Comparison of ENCODE assay signal across 17 cellular contexts in genomic region chr6:88616380-88616779, GRCh38.
DNase-seq lines count a peak whose midpoint lies in the region; ATAC-seq and TF ChIP-seq lines count a peak whose summit lies in the region.
"Had no signal": no experiment of that assay in that cellular context is flagged by ENCODE, and none has a peak within 500 bp of the region (broad histone marks: within the 10 kb centered on the region; RNA-seq: fewer than 3 reads in every experiment).

No MANE protein-coding gene starts in this region.

- H3K27me3 ChIP-seq in SU-DHL-6 (ENCODE audit: low read length): no peaks in the 10 kb centered on the region

- H3F3A ChIP-seq in SU-DHL-6 (ENCODE audit: insufficient read depth): peaks cover 96% of the 10 kb centered on the region

- H3K27ac ChIP-seq in SU-DHL-6 (ENCODE audit: low read depth, low read length): peak overlapping the region; percentile 98
- H3K27ac ChIP-seq: parathyroid adenoma had no signal

- peak; percentile 78 for ATAC-seq in GM18511 (IDR thresholded peaks at IDR 0.05; ENCODE audit: unreplicated experiment)
- ATAC-seq in GM21367 (IDR thresholded peaks at IDR 0.05; ENCODE audit: unreplicated experiment): peak; percentile 59
- ATAC-seq in HG02885 (IDR thresholded peaks at IDR 0.05; ENCODE audit: poor library complexity, unreplicated experiment): peak; percentile 64
- ATAC-seq in GM21825 (IDR thresholded peaks at IDR 0.05; ENCODE audit: unreplicated experiment): no peak

- H3K4me3 ChIP-seq in SU-DHL-6 (ENCODE audit: insufficient read depth, low read length, poor library complexity, severe bottlenecking): peak overlapping the region; percentile 16

- H3K9ac ChIP-seq in SU-DHL-6 (ENCODE audit: low read length): peak overlapping the region; percentile 43
- H3K9ac ChIP-seq: parathyroid adenoma had no signal

- peak overlapping the region; percentile 76 for H3K4me2 ChIP-seq in SU-DHL-6 (ENCODE audit: low read depth, low read length, poor library complexity, severe bottlenecking)

- H3K9me3 ChIP-seq in SU-DHL-6 (ENCODE audit: insufficient read depth, low read length): no peaks in the 10 kb centered on the region

- peaks cover 63% of the 10 kb centered on the region for H3K79me2 ChIP-seq in SU-DHL-6 (ENCODE audit: insufficient read depth, low read length)
- H3K79me2 ChIP-seq: parathyroid adenoma had no signal

- DNase-seq in NCI-H2081 treated with DMSO at 0.1 percent for 48 hours (lab: John Stamatoyannopoulos, UW) (no peak), DMS114 treated with DMSO at 0.1 percent for 48 hours (lab: John Stamatoyannopoulos, UW; ENCODE audit: unreplicated experiment) (no peak), hepatic stellate cell (ENCODE audit: low spot score) (no peak)
- DNase-seq: activated gamma-delta T cell, anterior cingulate cortex, erythroblast, GF-D8, H7, kidney glomerular epithelial cell, NCI-H2081, NCI-H69 had no signal

- no peak overlapping the region for H2AFZ ChIP-seq in SU-DHL-6 (ENCODE audit: low read depth, low read length, severe bottlenecking)
- H2AFZ ChIP-seq: parathyroid adenoma had no signal

- no peaks in the 10 kb centered on the region for H4K20me1 ChIP-seq in SU-DHL-6 (ENCODE audit: low read depth, low read length)

- H3K9me2 ChIP-seq in SU-DHL-6 (replicated peaks; ENCODE audit: insufficient read depth, low read length): no peaks in the 10 kb centered on the region

- no peak for TF ChIP-seq CTCF in SU-DHL-6 (IDR thresholded peaks at IDR 0.05; ENCODE audit: insufficient read depth, low read length, poor library complexity, severe bottlenecking)

- peaks cover 28% of the 10 kb centered on the region for H3K36me3 ChIP-seq in SU-DHL-6 (ENCODE audit: low read length)
